In the genomic region with DNA sequence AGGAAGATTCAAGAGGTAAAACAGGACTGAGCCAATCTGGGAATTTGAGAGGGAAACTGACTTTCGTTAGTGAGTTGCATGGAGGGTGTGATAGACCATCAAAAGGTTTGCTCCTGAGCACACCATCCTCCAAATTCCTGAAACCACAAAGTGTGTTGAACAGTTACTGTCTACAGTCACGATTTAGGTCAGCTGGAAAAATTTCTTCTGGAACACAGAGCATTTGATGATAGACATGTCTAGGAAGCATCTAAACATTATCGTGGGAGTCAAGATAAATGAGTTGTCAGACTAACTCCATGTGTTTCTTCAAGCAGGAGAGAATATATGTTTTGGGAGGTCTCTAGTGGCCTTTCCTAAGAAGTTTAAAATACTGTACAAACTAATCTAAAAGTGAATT, we compare ENCODE assay signal across 17 cellular contexts.
DNase-seq lines count a peak whose midpoint lies in the region; ATAC-seq and TF ChIP-seq lines count a peak whose summit lies in the region.
"Had no signal": no experiment of that assay in that cellular context is flagged by ENCODE, and none has a peak within 500 bp of the region (broad histone marks: within the 10 kb centered on the region; RNA-seq: fewer than 3 reads in every experiment).

No MANE protein-coding gene starts in this region.

- H3K27me3 ChIP-seq in IMR-90 (ENCODE audit: control insufficient read depth, insufficient read depth, low read length): no peaks in the 10 kb centered on the region
- H3K27me3 ChIP-seq in RWPE2 (ENCODE audit: insufficient read depth, poor library complexity, severe bottlenecking): no peaks in the 10 kb centered on the region
- no peaks in the 10 kb centered on the region for H3K27me3 ChIP-seq in smooth muscle cell (ENCODE audit: low read depth)
- no peaks in the 10 kb centered on the region for H3K27me3 ChIP-seq in right cardiac atrium (ENCODE audit: control insufficient read depth, insufficient read depth)

- dilution Hi-C loops in IMR-90 (cut with HindIII; ENCODE audit: low sequenced_read_pairs, unreplicated experiment): no loop called here

- H3K27ac ChIP-seq in IMR-90 (ENCODE audit: insufficient read depth, low read length): no peak overlapping the region
- peak overlapping the region; percentile 77 for H3K27ac ChIP-seq in RWPE2 (ENCODE audit: poor library complexity, severe bottlenecking)
- peak overlapping the region; percentile 85 for H3K27ac ChIP-seq in smooth muscle cell (ENCODE audit: low read depth)
- no peak overlapping the region for H3K27ac ChIP-seq in right cardiac atrium (ENCODE audit: low read length)

- WGBS in IMR-90 (ENCODE audit: extremely low coverage in 2 of 2, insufficient read length in 1 of 2), 2 experiments: 67% methylated on average over 1 of the region's 3 CpGs; no CpG with 5 or more reads in 1 of the 2 experiments
- 46% methylated on average over 3 of the region's 3 CpGs for WGBS in smooth muscle cell (ENCODE audit: low lambda C conversion rate)
- 69% methylated on average over 3 of the region's 3 CpGs for WGBS in right cardiac atrium

- H2BK5ac ChIP-seq in IMR-90 (ENCODE audit: low read depth, low read length, poor library complexity, severe bottlenecking): no peak overlapping the region

- no peak overlapping the region for H2BK15ac ChIP-seq in IMR-90 (ENCODE audit: low read depth, low read length)

- H3K79me2 ChIP-seq in smooth muscle cell (ENCODE audit: low read depth): no peaks in the 10 kb centered on the region

- no peak overlapping the region for H2AK9ac ChIP-seq in IMR-90 (replicated peaks; ENCODE audit: low read depth, low read length, poor library complexity)

- H3K9me1 ChIP-seq in IMR-90 (ENCODE audit: insufficient read depth, low read length): peaks cover 9% of the 10 kb centered on the region

- H3K23ac ChIP-seq in IMR-90 (ENCODE audit: low read depth, low read length): no peak overlapping the region; the same call in 1 of the 2 replicates

- no peak overlapping the region for H3K4ac ChIP-seq in IMR-90 (ENCODE audit: low read depth, low read length)

- no peak overlapping the region for H2AK5ac ChIP-seq in IMR-90 (ENCODE audit: low read depth, low read length)

- 0 out of 2 replicates have a peak overlapping the region, but pooled peaks have one; percentile 3 for H2BK120ac ChIP-seq in IMR-90 (ENCODE audit: low read depth, low read length)

- in situ Hi-C loops in IMR-90 (cut with MboI; ENCODE audit: low sequenced_read_pairs): no loop called here

- no peak for DNase-seq in IMR-90
- DNase-seq in RWPE2 (ENCODE audit: low spot score): no peak
- peak; percentile 1 for DNase-seq in iris pigment epithelial cell (ENCODE audit: low read depth)
- DNase-seq in smooth muscle cell (lab: John Stamatoyannopoulos, UW; ENCODE audit: unreplicated experiment): no peak
- no peak for DNase-seq in SHP77 (lab: John Stamatoyannopoulos, UW)
- no peak for DNase-seq in right cardiac atrium
- no peak for DNase-seq in activated naive CD4-positive, alpha-beta T cell treated with Interleukin-2 at 50 U/mL for 16 hours
- DNase-seq: CD4-positive, alpha-beta memory T cell; DMS153; GF-D8; KBM-7; NCI-H1417; NCI-H187; NCI-H2107; NCI-H510A treated with DMSO at 0.1 percent for 48 hours; NCI-H774; SW 1271 had no signal

- no peak overlapping the region for H3K56ac ChIP-seq in IMR-90 (ENCODE audit: extremely low read depth, insufficient read depth, low read length)

- TF ChIP-seq RAD21 in IMR-90 (IDR thresholded peaks at IDR 0.05; ENCODE audit: low read length): no peak

- H3K36me3 ChIP-seq in IMR-90 (ENCODE audit: control insufficient read depth, insufficient read depth, low read length) (no peaks in the 10 kb centered on the region), RWPE2 (ENCODE audit: low read depth) (no peaks in the 10 kb centered on the region), smooth muscle cell (ENCODE audit: low read depth) (no peaks in the 10 kb centered on the region)

- peak overlapping the region; percentile 51; the same call in 1 of the 2 replicates for H3K18ac ChIP-seq in IMR-90 (ENCODE audit: low read depth, low read length)

- ATAC-seq in IMR-90 (ENCODE audit: low read depth) (no peak), RWPE2 (ENCODE audit: low read depth) (no peak), right cardiac atrium (no peak)

- H3K9ac ChIP-seq in IMR-90 (ENCODE audit: low read depth, low read length) (no peak overlapping the region), smooth muscle cell (ENCODE audit: low read depth) (no peak overlapping the region)

- H3K4me2 ChIP-seq in IMR-90 (ENCODE audit: low read depth, low read length): no peak overlapping the region
- peak overlapping the region; percentile 13 for H3K4me2 ChIP-seq in smooth muscle cell

- no TSS peak for BruUV-seq in IMR-90 (replicated peaks; lab: Mats Ljungman, UMichigan)

- no peak overlapping the region for H4K8ac ChIP-seq in IMR-90 (ENCODE audit: low read depth in 2 of 2, low read length in 2 of 2)

- H3K79me1 ChIP-seq in IMR-90 (ENCODE audit: low read depth in 1 of 2, low read length in 2 of 2): no peaks in the 10 kb centered on the region

- H4K91ac ChIP-seq in IMR-90 (ENCODE audit: insufficient read depth, low read depth, low read length): no peak overlapping the region

- H3K4me3 ChIP-seq in IMR-90 (ENCODE audit: insufficient read depth, low read depth, low read length) (no peak overlapping the region), RWPE2 (ENCODE audit: severe bottlenecking) (no peak overlapping the region), smooth muscle cell (no peak overlapping the region), right cardiac atrium (ENCODE audit: low read length) (no peak overlapping the region)

- H3K9me3 ChIP-seq in IMR-90 (ENCODE audit: control insufficient read depth, insufficient read depth, low read length) (no peaks in the 10 kb centered on the region), RWPE2 (ENCODE audit: severe bottlenecking) (no peaks in the 10 kb centered on the region), smooth muscle cell (replicated peaks; ENCODE audit: low read depth) (no peaks in the 10 kb centered on the region), right cardiac atrium (ENCODE audit: control insufficient read depth, low read length) (no peaks in the 10 kb centered on the region)

- POLR2A ChIA-PET in IMR-90 (lab: Charles Lee; ENCODE audit: unreplicated experiment): no interaction called here

- H3K14ac ChIP-seq in IMR-90 (replicated peaks; ENCODE audit: low read depth, low read length): no peak overlapping the region; the same call in 1 of the 2 replicates

- TF ChIP-seq CTCF in IMR-90 (conservative IDR thresholded peaks at IDR 0.05; ENCODE audit: low read depth, low read length) (no peak), RWPE2 (IDR thresholded peaks at IDR 0.05; ENCODE audit: poor library complexity, severe bottlenecking) (no peak), smooth muscle cell (IDR thresholded peaks at IDR 0.05; ENCODE audit: borderline replicate concordance, insufficient read depth, poor library complexity, severe bottlenecking) (no peak)

- H4K5ac ChIP-seq in IMR-90 (ENCODE audit: low read depth, low read length): no peak overlapping the region

- H3F3A ChIP-seq in smooth muscle cell (ENCODE audit: low read depth): peaks cover 18% of the 10 kb centered on the region

- H4K20me1 ChIP-seq in IMR-90 (ENCODE audit: insufficient read depth, low read length): no peaks in the 10 kb centered on the region; the same call in 1 of the 2 replicates
- H4K20me1 ChIP-seq in smooth muscle cell (ENCODE audit: low read depth): no peaks in the 10 kb centered on the region

- peaks cover 25% of the 10 kb centered on the region for H3K4me1 ChIP-seq in IMR-90 (ENCODE audit: control insufficient read depth, insufficient read depth, low read length)
- peaks cover 42% of the 10 kb centered on the region for H3K4me1 ChIP-seq in RWPE2 (ENCODE audit: insufficient read depth, poor library complexity, severe bottlenecking)
- no peaks in the 10 kb centered on the region for H3K4me1 ChIP-seq in smooth muscle cell (ENCODE audit: low read depth)
- H3K4me1 ChIP-seq in right cardiac atrium (ENCODE audit: control insufficient read depth, insufficient read depth, low read length): no peaks in the 10 kb centered on the region

- TF ChIP-seq POLR2A in IMR-90 (IDR thresholded peaks at IDR 0.05; ENCODE audit: low read depth, low read length): no peak

- H2AFZ ChIP-seq in IMR-90 (replicated peaks; ENCODE audit: low read length, poor library complexity): no peak overlapping the region
- no peak overlapping the region for H2AFZ ChIP-seq in smooth muscle cell (ENCODE audit: low read depth)

- CTCF ChIA-PET in IMR-90 (lab: Yijun Ruan, JAX): no interaction called here

- peak overlapping the region; percentile 26; the same call in 1 of the 2 replicates for H2BK20ac ChIP-seq in IMR-90 (ENCODE audit: low read depth, low read length)

- intact Hi-C loops in IMR-90 (cut with micrococcal nuclease): loop anchor here (5.0 kb wide), 2 partner anchors 81 to 114 kb away; no protein-coding TSS in a partner anchor
- intact Hi-C loops in right cardiac atrium (cut with DNase I): no loop called here

TF ChIP-seq in IMR-90, 13 proteins besides CTCF, POLR2A, EP300 and RAD21:
- no peak for TF ChIP-seq RCOR1 (IDR thresholded peaks at IDR 0.05; ENCODE audit: insufficient replicate concordance, low read length)
- TF ChIP-seq SMC3 (IDR thresholded peaks at IDR 0.05; ENCODE audit: low read depth, low read length): no peak
- TF ChIP-seq, protein P1, sequence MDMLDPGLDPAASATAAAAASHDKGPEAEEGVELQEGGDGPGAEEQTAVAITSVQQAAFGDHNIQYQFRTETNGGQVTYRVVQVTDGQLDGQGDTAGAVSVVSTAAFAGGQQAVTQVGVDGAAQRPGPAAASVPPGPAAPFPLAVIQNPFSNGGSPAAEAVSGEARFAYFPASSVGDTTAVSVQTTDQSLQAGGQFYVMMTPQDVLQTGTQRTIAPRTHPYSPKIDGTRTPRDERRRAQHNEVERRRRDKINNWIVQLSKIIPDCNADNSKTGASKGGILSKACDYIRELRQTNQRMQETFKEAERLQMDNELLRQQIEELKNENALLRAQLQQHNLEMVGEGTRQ (IDR thresholded peaks at IDR 0.05; ENCODE audit: low read depth, low read length): no peak
- no peak for TF ChIP-seq MAFK (IDR thresholded peaks at IDR 0.05; ENCODE audit: low read depth, low read length)

Comparison
In these comparisons a context has a peak if more than half of its experiments do, and no peak if none do; other contexts are left out.
1. H3K27ac ChIP-seq: peak in RWPE2 (single experiment) and smooth muscle cell (single experiment); none in IMR-90 (single experiment) and right cardiac atrium (single experiment).